10 cellular contexts compared by ENCODE assay signal in genomic region chr12:109910254-109910968, GRCh38. TPM values are rescaled to one million over a fixed set of nuclear protein-coding genes. Genes with fewer than 3 reads are reported as not detected.
A peak's percentile ranks its signal among the peaks of the same experiment; 100 is the strongest.
DNase-seq lines count a peak whose midpoint lies in the region; ATAC-seq and TF ChIP-seq lines count a peak whose summit lies in the region.
"Had no signal": no experiment of that assay in that cellular context is flagged by ENCODE, and none has a peak within 500 bp of the region (broad histone marks: within the 10 kb centered on the region; RNA-seq: fewer than 3 reads in every experiment).

No MANE protein-coding gene starts in this region.

- POLR2A ChIA-PET in HEK293 (lab: Yijun Ruan, JAX) (no interaction called here), WTC11 (lab: Charles Lee) (interaction anchor here (1.2 kb wide), 1 partner anchor 10 kb away, joined by 4 read pairs; no protein-coding TSS in a partner anchor)

- CTCF ChIA-PET in HEK293 (lab: Yijun Ruan, JAX) (interaction anchor here (0.7 to 3.1 kb wide), 13 partner anchors 10 to 799 kb away, joined by 3 to 12 read pairs (median 4); partner anchors contain the start of gene TCHP), WTC11 (lab: Charles Lee) (interaction anchor here (0.6 to 3.0 kb wide), 16 partner anchors 9 to 1153 kb away, joined by 3 to 43 read pairs (median 6); partner anchors contain the start of gene TCHP)

- H3K9me3 ChIP-seq in HEK293 (ENCODE audit: control insufficient read depth, insufficient read depth, low read depth, low read length) (no peaks in the 10 kb centered on the region), lower lobe of right lung (no peaks in the 10 kb centered on the region)
- H3K9me3 ChIP-seq: BLaER1 treated with 17β-estradiol and CSF1 and Interleukin-3, amounts not matched to agents 10 nM and 100 nM had no signal

- intact Hi-C loops in lower lobe of right lung (cut with DNase I) = no loop called here

- H3K4me1 Mint-ChIP-seq in WTC11 = peaks cover 14% of the 10 kb centered on the region
- H3K4me1 Mint-ChIP-seq in endothelial cell (ENCODE audit: unreplicated experiment) = peaks cover 17% of the 10 kb centered on the region

- no peaks in the 10 kb centered on the region for H3K27me3 ChIP-seq in lower lobe of right lung (ENCODE audit: low read depth)
- H3K27me3 ChIP-seq: BLaER1 treated with 17β-estradiol and CSF1 and Interleukin-3, amounts not matched to agents 10 nM and 100 nM had no signal

- H3K27ac ChIP-seq in HEK293 (ENCODE audit: extremely low read depth, low read depth, low read length) (no peak overlapping the region), lower lobe of right lung (no peak overlapping the region)
- H3K27ac ChIP-seq: BLaER1 treated with 17β-estradiol and CSF1 and Interleukin-3, amounts not matched to agents 10 nM and 100 nM had no signal

- H3K9me3 Mint-ChIP-seq in WTC11 (no peaks in the 10 kb centered on the region), endothelial cell (ENCODE audit: unreplicated experiment) (no peaks in the 10 kb centered on the region)
- H3K9me3 Mint-ChIP-seq: CD4-positive, CD25-positive, alpha-beta regulatory T cell had no signal

- no peak overlapping the region for H3K27ac Mint-ChIP-seq in WTC11
- no peak overlapping the region for H3K27ac Mint-ChIP-seq in endothelial cell (ENCODE audit: unreplicated experiment)

- peaks cover 55% of the 10 kb centered on the region for H3K27me3 Mint-ChIP-seq in WTC11 (ENCODE audit: low read depth)
- peaks cover 3% of the 10 kb centered on the region for H3K27me3 Mint-ChIP-seq in endothelial cell (ENCODE audit: unreplicated experiment)
- H3K27me3 Mint-ChIP-seq: CD4-positive, CD25-positive, alpha-beta regulatory T cell had no signal

- ATAC-seq in WTC11 (no peak), lower lobe of right lung (no peak)

- no peak for TF ChIP-seq CTCF in HEK293 (tag by site-specific recombination; IDR thresholded peaks at IDR 0.05)
- no peak for TF ChIP-seq CTCF in WTC11 (IDR thresholded peaks at IDR 0.05)
- no peak for TF ChIP-seq CTCF in endothelial cell (IDR thresholded peaks at IDR 0.05; ENCODE audit: unreplicated experiment)
- no peak for TF ChIP-seq CTCF in lower lobe of right lung (IDR thresholded peaks at IDR 0.05)

- no peak overlapping the region for H3K4me3 ChIP-seq in HEK293 (ENCODE audit: low read depth, low read length)
- H3K4me3 ChIP-seq in lower lobe of right lung = no peak overlapping the region
- H3K4me3 ChIP-seq: BLaER1 treated with 17β-estradiol and CSF1 and Interleukin-3, amounts not matched to agents 10 nM and 100 nM had no signal

- H3K36me3 ChIP-seq in HEK293 (ENCODE audit: control insufficient read depth in 2 of 2, insufficient read depth in 1 of 2, low read length in 2 of 2) (peaks cover 11 to 68% of the 10 kb centered on the region in 2 experiments), lower lobe of right lung (peaks cover 96% of the 10 kb centered on the region)

- DNase-seq in WTC11 (ENCODE audit: low spot score) (no peak), endothelial cell (ENCODE audit: low spot score) (no peak), lower lobe of right lung (peak; percentile 11), NCI-H526 treated with DMSO at 0.1 percent for 48 hours (lab: John Stamatoyannopoulos, UW) (no peak), NCI-H1417 (lab: John Stamatoyannopoulos, UW) (no peak)
- no peak for DNase-seq in NK-92 treated with Interleukin-12 subunit alpha and Interleukin-12 subunit beta, amount 100 ng/mL, for 24 hours (lab: John Stamatoyannopoulos, UW)
- DNase-seq: DMS 273 treated with DMSO at 0.1 percent for 48 hours had no signal

- H3K36me3 Mint-ChIP-seq in WTC11 (peaks cover 24% of the 10 kb centered on the region), endothelial cell (ENCODE audit: low read depth, unreplicated experiment) (peaks cover 69% of the 10 kb centered on the region)

- H3K4me3 Mint-ChIP-seq in WTC11 (no peak overlapping the region), endothelial cell (ENCODE audit: unreplicated experiment) (peak overlapping the region; percentile 32)

- H3K4me1 ChIP-seq in HEK293 (ENCODE audit: control insufficient read depth, insufficient read depth, low read length) (no peaks in the 10 kb centered on the region), lower lobe of right lung (no peaks in the 10 kb centered on the region)
- H3K4me1 ChIP-seq: BLaER1 treated with 17β-estradiol and CSF1 and Interleukin-3, amounts not matched to agents 10 nM and 100 nM had no signal

TF ChIP-seq in HEK293, 187 proteins besides CTCF, POLR2A, EP300 and RAD21:
- peak; percentile 99 for TF ChIP-seq ZNF121 (tag by site-specific recombination; IDR thresholded peaks at IDR 0.05)
- TF ChIP-seq ZNF501 (tag by site-specific recombination; IDR thresholded peaks at IDR 0.05) = no peak

TF ChIP-seq in WTC11, 78 proteins besides CTCF, POLR2A, EP300 and RAD21:
- no peak for TF ChIP-seq ZNF138 (CRISPR knock-in tag; conservative IDR thresholded peaks at IDR 0.05)
- TF ChIP-seq OVOL2 (CRISPR knock-in tag; IDR thresholded peaks at IDR 0.05; ENCODE audit: borderline replicate concordance) = no peak
- TF ChIP-seq GABPB1 (CRISPR knock-in tag; IDR thresholded peaks at IDR 0.05) = no peak
- peak; percentile 98 for TF ChIP-seq ZNF121 (CRISPR knock-in tag; IDR thresholded peaks at IDR 0.05)
- no peak for TF ChIP-seq ZNF423 (CRISPR knock-in tag; IDR thresholded peaks at IDR 0.05)

RNA-seq across cellular contexts. Expression of gene TCHP, which starts 10.3 kb away (rescaled TPM):
- total RNA-seq in WTC11 (2021) = 7.9 to 10.1 TPM (median 10.0 TPM) in 3 replicates
- 20.8 TPM for total RNA-seq in endothelial cell (ENCODE audit: unreplicated experiment)
- total RNA-seq in lower lobe of right lung = 16.8 TPM

RNA-seq across cellular contexts. Expression of gene GLTP, which starts 30.1 kb away (rescaled TPM):
- total RNA-seq in WTC11 (2021) (21.6 to 25.8 TPM (median 22.8 TPM) in 3 replicates), endothelial cell (ENCODE audit: unreplicated experiment) (51.2 TPM), lower lobe of right lung (45.3 TPM)

Comparison
In these comparisons a context has a peak if more than half of its experiments do, and no peak if none do; other contexts are left out.
1. Of the 8 proteins assayed by ChIP-seq in both HEK293 and WTC11: peak only in HEK293: none; only in WTC11: none; in both: ZNF121; in neither: 7.